In the genomic region with DNA sequence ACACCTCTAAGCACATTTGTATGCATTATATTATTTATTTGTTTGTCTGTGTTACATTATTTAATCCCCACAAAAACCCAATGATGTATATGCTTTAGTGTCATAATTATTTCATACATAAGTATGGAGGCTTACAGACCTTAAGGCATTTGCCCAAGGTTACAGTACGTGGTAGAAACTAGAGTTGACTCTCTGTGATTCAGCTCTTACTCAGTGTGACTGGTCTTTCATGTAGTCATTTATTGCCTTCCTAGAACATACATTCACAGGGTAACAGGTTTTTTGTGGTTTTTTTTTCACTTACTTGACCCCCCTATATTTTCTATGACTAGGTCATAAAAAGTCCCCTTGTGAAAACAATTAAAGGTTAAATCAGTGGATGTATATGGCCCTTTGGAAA, we compare ENCODE assay signal across 18 cellular contexts.
"Had no signal": no experiment of that assay in that cellular context is flagged by ENCODE, and none has a peak within 500 bp of the region (broad histone marks: within the 10 kb centered on the region; RNA-seq: fewer than 3 reads in every experiment).

No MANE protein-coding gene starts in this region.

- ATAC-seq: left lung; mucosa of descending colon; naive thymus-derived CD4-positive, alpha-beta T cell; pancreas; T-cell had no signal

- H3K4me1 Mint-ChIP-seq: activated naive CD4-positive, alpha-beta T cell treated with anti-CD3 and anti-CD28 coated beads, Interleukin-2, amount 10 ng/mL, durations not matched to agents 7 days and 5 days; naive thymus-derived CD4-positive, alpha-beta T cell; T-cell had no signal

- H3K9me3 ChIP-seq: pancreas had no signal

- DNase-seq: activated CD4-positive, alpha-beta T cell treated with anti-CD3 and anti-CD28 coated beads for 4 hours; activated CD8-positive, alpha-beta memory T cell treated with anti-CD3 and anti-CD28 coated beads, Interleukin-2, amount 50 U/mL, for 48 hours; activated naive CD4-positive, alpha-beta T cell treated with anti-CD3 and anti-CD28 coated beads, Interleukin-2, amount 10 ng/mL, durations not matched to agents 7 days and 5 days; caudate nucleus; hippocampal formation; left lung; mucosa of descending colon; naive thymus-derived CD4-positive, alpha-beta T cell; pancreas; retina; stimulated activated CD4-positive, alpha-beta T cell treated with anti-CD3 and anti-CD28 coated beads, Interleukin-12 subunit alpha, Interleukin-12 subunit beta, amount 100 ng/mL, for 4 hours; stimulated activated CD4-positive, alpha-beta T cell treated with anti-CD3 and anti-CD28 coated beads, Interleukin-2, amount 100 ng/mL, for 24 hours; T-cell; T1000; tibial artery; WERI-Rb-1 had no signal

- H3K27ac Mint-ChIP-seq: activated naive CD4-positive, alpha-beta T cell treated with anti-CD3 and anti-CD28 coated beads, Interleukin-2, amount 10 ng/mL, durations not matched to agents 7 days and 5 days; activated T-helper 1 cell treated with anti-CD3 and anti-CD28 coated beads, Interleukin-12 subunit alpha, Interleukin-12 subunit beta, Interleukin-2, Interleukin-4 antibody, amounts not matched to agents 30 ng/mL and 10 ng/mL and 1 ng/mL, durations not matched to agents 14 hours and 24 hours and 36 hours; naive thymus-derived CD4-positive, alpha-beta T cell; T-cell had no signal

- H3K27me3 ChIP-seq: esophagus muscularis mucosa, left lung, pancreas, tibial artery had no signal

- H3K4me3 Mint-ChIP-seq: activated naive CD4-positive, alpha-beta T cell treated with anti-CD3 and anti-CD28 coated beads, Interleukin-2, amount 10 ng/mL, durations not matched to agents 7 days and 5 days; activated T-helper 1 cell treated with anti-CD3 and anti-CD28 coated beads, Interleukin-12 subunit alpha, Interleukin-12 subunit beta, Interleukin-2, Interleukin-4 antibody, amounts not matched to agents 30 ng/mL and 10 ng/mL and 1 ng/mL, durations not matched to agents 14 hours and 24 hours and 36 hours; naive thymus-derived CD4-positive, alpha-beta T cell; T-cell had no signal

- H3K4me3 ChIP-seq: esophagus muscularis mucosa, left lung, mucosa of descending colon, pancreas, tibial artery had no signal

- H3K4me1 ChIP-seq: esophagus muscularis mucosa, left lung, pancreas, tibial artery had no signal

- H3K27me3 Mint-ChIP-seq: activated naive CD4-positive, alpha-beta T cell treated with anti-CD3 and anti-CD28 coated beads, Interleukin-2, amount 10 ng/mL, durations not matched to agents 7 days and 5 days; naive thymus-derived CD4-positive, alpha-beta T cell; T-cell had no signal

- H3K27ac ChIP-seq: esophagus muscularis mucosa, left lung, pancreas, tibial artery, WERI-Rb-1 had no signal

- H3K36me3 Mint-ChIP-seq: activated naive CD4-positive, alpha-beta T cell treated with anti-CD3 and anti-CD28 coated beads, Interleukin-2, amount 10 ng/mL, durations not matched to agents 7 days and 5 days; T-cell had no signal

- H3K36me3 ChIP-seq: esophagus muscularis mucosa, left lung, pancreas, tibial artery, WERI-Rb-1 had no signal
